ENCODE assay signal across 8 cellular contexts in the genomic region with DNA sequence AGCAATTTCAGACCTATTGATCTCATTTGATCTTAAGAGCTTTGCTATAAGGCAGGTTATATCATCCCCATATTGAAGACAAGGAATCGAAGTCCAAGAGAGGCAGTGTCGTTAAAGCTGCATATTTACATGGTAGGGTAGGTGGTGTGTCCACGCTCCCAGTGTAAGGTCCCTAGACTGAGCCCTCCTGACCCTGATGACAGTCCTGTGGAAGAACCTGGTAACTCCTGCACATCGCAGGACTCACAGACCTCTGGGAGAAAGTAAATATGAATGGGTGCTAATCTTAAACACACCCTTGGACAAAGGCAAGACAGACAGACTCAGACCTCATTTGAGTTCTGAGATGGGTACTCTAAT. TPM values are rescaled to one million over a fixed set of nuclear protein-coding genes. Genes with fewer than 3 reads are reported as not detected.
A peak's percentile ranks its signal among the peaks of the same experiment; 100 is the strongest.
DNase-seq lines count a peak whose midpoint lies in the region; ATAC-seq, FAIRE-seq and TF ChIP-seq lines count a peak whose summit lies in the region.

No MANE protein-coding gene starts in this region.

- peak overlapping the region; percentile 76 for H3K27ac ChIP-seq in BLaER1
- H3K27ac ChIP-seq in esophagus muscularis mucosa (replicated peaks in 1 of 4), result peak overlapping the region; percentile 25 to 74 (median 63)
- H3K27ac ChIP-seq in hepatocyte, result no peak overlapping the region

- peak overlapping the region; percentile 92 for H3K9ac ChIP-seq in BLaER1

- no peak for TF ChIP-seq EP300 in esophagus muscularis mucosa (IDR thresholded peaks at IDR 0.05)

- TF ChIP-seq POLR2A in esophagus muscularis mucosa (IDR thresholded peaks at IDR 0.05; ENCODE audit: low read depth), result no peak

- no peak for TF ChIP-seq CTCF in esophagus muscularis mucosa (IDR thresholded peaks at IDR 0.05)
- no peak for TF ChIP-seq CTCF in hepatocyte (IDR thresholded peaks at IDR 0.05; ENCODE audit: poor library complexity)

- H3K4me1 ChIP-seq in BLaER1 (peaks cover 86% of the 10 kb centered on the region), esophagus muscularis mucosa (peaks cover 4 to 18% (median 11%) of the 10 kb centered on the region in 4 donors), hepatocyte (ENCODE audit: insufficient read depth) (no peaks in the 10 kb centered on the region)

- no peaks in the 10 kb centered on the region for H3K27me3 ChIP-seq in BLaER1
- H3K27me3 ChIP-seq in esophagus muscularis mucosa, result no peaks in the 10 kb centered on the region
- H3K27me3 ChIP-seq in hepatocyte, result no peaks in the 10 kb centered on the region

- no peak for FAIRE-seq in frontal cortex (lab: Jason Lieb, UNC)

- H3K4me3 ChIP-seq in BLaER1, result peak overlapping the region; percentile 83; the same call in 1 of the 2 replicates
- no peak overlapping the region for H3K4me3 ChIP-seq in esophagus muscularis mucosa
- no peak overlapping the region for H3K4me3 ChIP-seq in hepatocyte

- WGBS in esophagus muscularis mucosa, result 90% methylated on average over 4 of the region's 4 CpGs
- WGBS in hepatocyte (ENCODE audit: low lambda C conversion rate, missing lambda C conversion rate), result 67% methylated on average over 4 of the region's 4 CpGs

- no peak overlapping the region for H2AFZ ChIP-seq in hepatocyte

- H3K9me2 ChIP-seq in hepatocyte (replicated peaks; ENCODE audit: insufficient read depth), result no peaks in the 10 kb centered on the region

- ATAC-seq in GM19035 (IDR thresholded peaks at IDR 0.05; ENCODE audit: unreplicated experiment) (peak; percentile 11), HG03196 (IDR thresholded peaks at IDR 0.05; ENCODE audit: unreplicated experiment) (peak; percentile 7), HG02981 (IDR thresholded peaks at IDR 0.05; ENCODE audit: unreplicated experiment) (no peak)

- H3K79me2 ChIP-seq in hepatocyte, result no peaks in the 10 kb centered on the region

- H3K36me3 ChIP-seq in BLaER1 (0 out of 2 replicates have a peak, but pooled peaks cover 13% of the 10 kb centered on the region), esophagus muscularis mucosa (no peaks in the 10 kb centered on the region), hepatocyte (replicated peaks; ENCODE audit: insufficient read depth, low read depth) (no peaks in the 10 kb centered on the region)

- intact Hi-C loops in esophagus muscularis mucosa (cut with DNase I), result no loop called here

- DNase-seq in esophagus muscularis mucosa (ENCODE audit: extremely low spot score), result peak; percentile 37
- DNase-seq in frontal cortex (ENCODE audit: low spot score in 2 of 2), result no peak
- no peak for DNase-seq in kidney tubule cell (ENCODE audit: low spot score)
- no peak for DNase-seq in hepatocyte (ENCODE audit: low spot score)

- no peaks in the 10 kb centered on the region for H3K9me3 ChIP-seq in BLaER1
- no peaks in the 10 kb centered on the region for H3K9me3 ChIP-seq in esophagus muscularis mucosa
- no peaks in the 10 kb centered on the region for H3K9me3 ChIP-seq in hepatocyte (ENCODE audit: low read depth)

- peak overlapping the region; percentile 99 for H3K4me2 ChIP-seq in BLaER1
- H3K4me2 ChIP-seq in hepatocyte, result no peak overlapping the region

- H4K20me1 ChIP-seq in BLaER1 (peaks cover 55% of the 10 kb centered on the region), hepatocyte (ENCODE audit: insufficient read depth, poor library complexity, severe bottlenecking) (no peaks in the 10 kb centered on the region)

RNA-seq across cellular contexts. Expression of a gene that starts 0.6 kb away (rescaled TPM):
- total RNA-seq in esophagus muscularis mucosa (10 to 100 TPM; 38.6 to 95.8 (median 61.7) TPM), frontal cortex (2.4 TPM), hepatocyte (18.0 and 22.1 TPM in 2 replicates)
- polyA plus RNA-seq in hepatocyte, result 12.4 and 16.0 TPM in 2 replicates

RNA-seq across cellular contexts. Expression of a gene that starts 1.7 kb away (rescaled TPM):
- total RNA-seq in esophagus muscularis mucosa (10 to 100 TPM; 28.5 to 91.3 (median 65.9) TPM), frontal cortex (1.6 TPM), hepatocyte (2.6 and 5.3 TPM in 2 replicates)
- polyA plus RNA-seq in hepatocyte, result 1.7 and 4.7 TPM in 2 replicates
